8 cellular contexts compared by ENCODE assay signal in genomic region chr3:190696777-190697501, GRCh38.
A peak's percentile ranks its signal among the peaks of the same experiment; 100 is the strongest.
DNase-seq lines count a peak whose midpoint lies in the region; ATAC-seq, FAIRE-seq and TF ChIP-seq lines count a peak whose summit lies in the region.

No MANE protein-coding gene starts in this region.

- peak; percentile 92 for FAIRE-seq in endometrium (lab: Jason Lieb, UNC)

- DNase-seq in NCI-H748 (lab: John Stamatoyannopoulos, UW; ENCODE audit: unreplicated experiment) (peak; percentile 16), NCI-H748 treated with DMSO at 0.1 percent for 48 hours (lab: John Stamatoyannopoulos, UW) (no peak), NCI-H2196 treated with DMSO at 0.1 percent for 48 hours (lab: John Stamatoyannopoulos, UW; ENCODE audit: unreplicated experiment) (peak; percentile 3), ecto neural progenitor cell (ENCODE audit: low spot score) (no peak)

- no peaks in the 10 kb centered on the region for H3K9me3 ChIP-seq in parathyroid adenoma (ENCODE audit: control insufficient read depth, low read length)

- no peaks in the 10 kb centered on the region for H3K4me1 ChIP-seq in parathyroid adenoma

- peak; percentile 29 for TF ChIP-seq CTCF in parathyroid adenoma (IDR thresholded peaks at IDR 0.05)

- no peaks in the 10 kb centered on the region for H3K27me3 ChIP-seq in parathyroid adenoma (ENCODE audit: control insufficient read depth, insufficient read depth, low read length)

- no peak overlapping the region for H3K4me2 ChIP-seq in parathyroid adenoma (ENCODE audit: low read length)

- no peak overlapping the region for H2AFZ ChIP-seq in parathyroid adenoma

- no peak overlapping the region for H3K9ac ChIP-seq in parathyroid adenoma

- ATAC-seq in HG03342 (IDR thresholded peaks at IDR 0.05; ENCODE audit: unreplicated experiment): no peak
- no peak for ATAC-seq in GM19351 (IDR thresholded peaks at IDR 0.05; ENCODE audit: unreplicated experiment)

- H3K4me3 ChIP-seq in parathyroid adenoma (ENCODE audit: low read depth, low read length): no peak overlapping the region

- no peak overlapping the region for H3K27ac ChIP-seq in parathyroid adenoma

- no peaks in the 10 kb centered on the region for H3K79me2 ChIP-seq in parathyroid adenoma

- no peaks in the 10 kb centered on the region for H3K36me3 ChIP-seq in parathyroid adenoma (ENCODE audit: control insufficient read depth, insufficient read depth, low read length)

Comparison
In these comparisons a context has a peak if more than half of its experiments do, and no peak if none do; other contexts are left out.
1. DNase-seq: peak in NCI-H748 (single experiment) and NCI-H2196 treated with DMSO at 0.1 percent for 48 hours (single experiment); none in NCI-H748 treated with DMSO at 0.1 percent for 48 hours (single experiment) and ecto neural progenitor cell (single experiment).